ENCODE assay signal across 6 cellular contexts in genomic region chr1:155893389-155894142, GRCh38. TPM values are rescaled to one million over a fixed set of nuclear protein-coding genes. Genes with fewer than 3 reads are reported as not detected.
DNase-seq lines count a peak whose midpoint lies in the region; ATAC-seq and TF ChIP-seq lines count a peak whose summit lies in the region.

No MANE protein-coding gene starts in this region.

- intact Hi-C loops in heart left ventricle (cut with DNase I) (loop anchor here in 1 of 10 donors (2.0 to 10.0 kb wide), 2 partner anchors 33 to 89 kb away; no protein-coding TSS in a partner anchor), Right ventricle myocardium inferior (cut with DNase I) (loop anchor here (2.0 kb wide), 1 partner anchor 33 kb away; no protein-coding TSS in a partner anchor)

- H3K4me1 ChIP-seq in heart left ventricle (peaks cover 0 to 34% (median 13%) of the 10 kb centered on the region in 12 donors), thoracic aorta (ENCODE audit: control insufficient read depth in 1 of 2, low read depth in 2 of 2) (peaks cover 20 to 27% of the 10 kb centered on the region in 2 donors)

- no peaks in the 10 kb centered on the region for H3K9me3 ChIP-seq in heart left ventricle
- no peaks in the 10 kb centered on the region for H3K9me3 ChIP-seq in thoracic aorta

- peak; percentile 68 to 93 (median 79) for ATAC-seq in heart left ventricle
- no peak for ATAC-seq in Right ventricle myocardium inferior
- ATAC-seq in thoracic aorta (ENCODE audit: insufficient number of reproducible peaks, low FRiP score, low read depth): peak; percentile 79
- no peak for ATAC-seq in HG03521 (IDR thresholded peaks at IDR 0.05; ENCODE audit: unreplicated experiment)

- H3K27ac ChIP-seq in heart left ventricle (peak overlapping the region; percentile 55 to 86 (median 79)), thoracic aorta (peak overlapping the region; percentile 78 to 90)

- no peak for TF ChIP-seq CTCF in heart left ventricle (IDR thresholded peaks at IDR 0.05)
- no peak for TF ChIP-seq CTCF in thoracic aorta (IDR thresholded peaks at IDR 0.05)

- 48 to 69% (median 61%) methylated on average over 10 of the region's 10 CpGs for WGBS in heart left ventricle, 4 donors

- H3K27me3 ChIP-seq in heart left ventricle: no peaks in the 10 kb centered on the region
- no peaks in the 10 kb centered on the region for H3K27me3 ChIP-seq in thoracic aorta (replicated peaks; ENCODE audit: insufficient read depth)

- TF ChIP-seq POLR2A in heart left ventricle (IDR thresholded peaks at IDR 0.05): no peak

- H3K36me3 ChIP-seq in heart left ventricle (peaks cover 0 to 33% (median 27%) of the 10 kb centered on the region in 9 donors), thoracic aorta (peaks cover 8% of the 10 kb centered on the region)

- H3K4me3 ChIP-seq in heart left ventricle (no peak overlapping the region), thoracic aorta (peak overlapping the region; percentile 42)

- DNase-seq in heart left ventricle (peak in 1 of 5 donors; percentile 46), Right ventricle myocardium inferior (ENCODE audit: missing footprints) (no peak), fibroblast of peridontal ligament (ENCODE audit: extremely low read depth) (peak; percentile 70), thoracic aorta (ENCODE audit: low spot score) (peak; percentile 18), NCI-H1930 (lab: John Stamatoyannopoulos, UW) (no peak)

RNA-seq across cellular contexts. Expression of gene RIT1, which starts 17.6 kb away (rescaled TPM):
- total RNA-seq in heart left ventricle (10 to 100 TPM; 15.1 to 33.3 (median 20.0) TPM), Right ventricle myocardium inferior (21.7 TPM), thoracic aorta (10 to 100 TPM; 27.1 to 42.8 TPM)
- 10 to 100 TPM in 1 of 2 donors, 1 to 10 TPM in 1; 8.1 to 20.1 TPM for polyA plus RNA-seq in heart left ventricle

RNA-seq across cellular contexts. Expression of gene SYT11, which starts 34.2 kb away (rescaled TPM):
- 10 to 100 TPM; 10.7 to 26.3 (median 16.0) TPM for total RNA-seq in heart left ventricle
- 10 to 100 TPM in 1 of 2 donors, 1 to 10 TPM in 1; 2.2 to 15.1 TPM for polyA plus RNA-seq in heart left ventricle
- 9.2 TPM for total RNA-seq in Right ventricle myocardium inferior
- 10 to 100 TPM; 49.5 to 62.4 TPM for total RNA-seq in thoracic aorta

RNA-seq across cellular contexts. Expression of gene GON4L, which starts 36.6 kb away (rescaled TPM):
- total RNA-seq in heart left ventricle (10 to 100 TPM; 16.2 to 38.0 (median 23.4) TPM), Right ventricle myocardium inferior (19.3 TPM), thoracic aorta (10 to 100 TPM; 39.3 to 83.2 TPM)
- polyA plus RNA-seq in heart left ventricle: 10 to 100 TPM; 10.9 to 15.8 TPM

RNA-seq across cellular contexts. Expression of gene KHDC4, which starts 40.6 kb away (rescaled TPM):
- 10 to 100 TPM; 16.9 to 28.0 (median 22.6) TPM for total RNA-seq in heart left ventricle
- 10 to 100 TPM; 17.4 to 19.1 TPM for polyA plus RNA-seq in heart left ventricle
- 22.0 TPM for total RNA-seq in Right ventricle myocardium inferior
- total RNA-seq in thoracic aorta: 10 to 100 TPM; 50.6 to 56.9 TPM

RNA-seq across cellular contexts. Expression of gene RXFP4, which starts 47.9 kb away (rescaled TPM):
- total RNA-seq in heart left ventricle (not detected), Right ventricle myocardium inferior (not detected), thoracic aorta (not detected)
- under 1 TPM in 1 of 2 donors, not detected in 1; 0.07 TPM for polyA plus RNA-seq in heart left ventricle

Comparison
In these comparisons a context has a peak if more than half of its experiments do, and no peak if none do; other contexts are left out.
1. ATAC-seq: peak in heart left ventricle (4 of 4) and thoracic aorta (single experiment); none in Right ventricle myocardium inferior (single experiment) and HG03521 (single experiment).
2. DNase-seq: peak in fibroblast of peridontal ligament (single experiment) and thoracic aorta (single experiment); none in Right ventricle myocardium inferior (single experiment) and NCI-H1930 (0 of 2).